ENCODE assay signal across 9 cellular contexts in genomic region chr4:84578540-84579409, GRCh38. TPM values are rescaled to one million over a fixed set of nuclear protein-coding genes. Genes with fewer than 3 reads are reported as not detected.
DNase-seq lines count a peak whose midpoint lies in the region; ATAC-seq and TF ChIP-seq lines count a peak whose summit lies in the region.
"Had no signal": no experiment of that assay in that cellular context is flagged by ENCODE, and none has a peak within 500 bp of the region (broad histone marks: within the 10 kb centered on the region; RNA-seq: fewer than 3 reads in every experiment).

No MANE protein-coding gene starts in this region.

- H3K27me3 ChIP-seq in liver (ENCODE audit: control insufficient read depth in 4 of 4, insufficient read depth in 4 of 4, low read length in 3 of 4), result peaks cover 0 to 6% (median 1%) of the 10 kb centered on the region in 4 donors
- H3K27me3 ChIP-seq in CD8-positive, alpha-beta memory T cell (ENCODE audit: insufficient read depth, low read length, poor library complexity, severe bottlenecking), result no peaks in the 10 kb centered on the region

- H3K9ac ChIP-seq in liver (ENCODE audit: low read depth in 1 of 2, low read length in 2 of 2), result no peak overlapping the region

- peak; percentile 77 to 82 for TF ChIP-seq RAD21 in liver (IDR thresholded peaks at IDR 0.05)

- H3K27ac ChIP-seq in liver (ENCODE audit: low read depth in 1 of 2, low read length in 2 of 2), result no peak overlapping the region
- H3K27ac ChIP-seq in CD8-positive, alpha-beta memory T cell (ENCODE audit: low read depth, low read length), result no peak overlapping the region

- H3K27me3 Mint-ChIP-seq in CD8-positive, alpha-beta memory T cell, result peaks cover 17 to 37% of the 10 kb centered on the region in 2 donors

- H3K36me3 ChIP-seq in liver (ENCODE audit: control insufficient read depth in 4 of 4, insufficient read depth in 3 of 4, low read depth in 1 of 4, low read length in 3 of 4), result no peaks in the 10 kb centered on the region
- H3K36me3 ChIP-seq in CD8-positive, alpha-beta memory T cell (ENCODE audit: insufficient read depth, low read length), result no peaks in the 10 kb centered on the region

- 69% methylated on average over 4 of the region's 4 CpGs for WGBS in liver

- H3K27ac Mint-ChIP-seq in CD8-positive, alpha-beta memory T cell, result no peak overlapping the region
- H3K27ac Mint-ChIP-seq: activated naive CD8-positive, alpha-beta T cell treated with anti-CD3 and anti-CD28 coated beads, Interleukin-2, amount 10 ng/mL, durations not matched to agents 7 days and 5 days had no signal

- peaks cover 0 to 2% (median 0%) of the 10 kb centered on the region in 5 donors for H3K9me3 Mint-ChIP-seq in CD8-positive, alpha-beta memory T cell
- H3K9me3 Mint-ChIP-seq: activated naive CD8-positive, alpha-beta T cell treated with anti-CD3 and anti-CD28 coated beads, Interleukin-2, amount 10 ng/mL, durations not matched to agents 7 days and 5 days had no signal

- no peaks in the 10 kb centered on the region for H3K9me3 ChIP-seq in liver (ENCODE audit: control insufficient read depth in 4 of 4, low read length in 3 of 4)
- H3K9me3 ChIP-seq in CD8-positive, alpha-beta memory T cell (ENCODE audit: low read length), result no peaks in the 10 kb centered on the region

- POLR2A ChIA-PET in CD8-positive, alpha-beta memory T cell (lab: Charles Lee), result no interaction called here

- peaks cover 4 to 15% (median 10%) of the 10 kb centered on the region in 4 donors for H3K4me1 ChIP-seq in liver (ENCODE audit: control insufficient read depth in 4 of 4, insufficient read depth in 4 of 4, low read length in 3 of 4)
- H3K4me1 ChIP-seq in CD8-positive, alpha-beta memory T cell (ENCODE audit: insufficient read depth, low read length), result peaks cover 11% of the 10 kb centered on the region

- H3K4me3 ChIP-seq in astrocyte of the spinal cord (ENCODE audit: low read depth, low read length) (no peak overlapping the region), liver (ENCODE audit: low read depth in 1 of 3, low read length in 3 of 3) (no peak overlapping the region)
- H3K4me3 ChIP-seq in CD8-positive, alpha-beta memory T cell (ENCODE audit: low read length), result no peak overlapping the region

- no peak for TF ChIP-seq POLR2A in GM18505 (IDR thresholded peaks at IDR 0.05; ENCODE audit: borderline replicate concordance, extremely low read depth, insufficient read depth, insufficient read length)

- ATAC-seq in GM18505 (IDR thresholded peaks at IDR 0.05; ENCODE audit: unreplicated experiment), result no peak

- H3K4me1 Mint-ChIP-seq in CD8-positive, alpha-beta memory T cell, result peaks cover 9 to 13% (median 12%) of the 10 kb centered on the region in 3 donors

- in situ Hi-C loops in astrocyte of the spinal cord (cut with HindIII; ENCODE audit: low sequenced_read_pairs), result no loop called here

- peaks cover 0 to 1% (median 0%) of the 10 kb centered on the region in 3 donors for H3K36me3 Mint-ChIP-seq in CD8-positive, alpha-beta memory T cell
- H3K36me3 Mint-ChIP-seq: activated naive CD8-positive, alpha-beta T cell treated with anti-CD3 and anti-CD28 coated beads, Interleukin-2, amount 10 ng/mL, durations not matched to agents 7 days and 5 days had no signal

- DNase-seq in NOMO-1 (lab: John Stamatoyannopoulos, UW; ENCODE audit: unreplicated experiment in 2 of 2) (peak; percentile 12 to 13), NOMO-1 treated with dmso at 0.1 percent for 144 hours (lab: John Stamatoyannopoulos, UW; ENCODE audit: unreplicated experiment) (no peak), NAMALWA (ENCODE audit: low spot score) (peak; percentile 49), astrocyte of the spinal cord (ENCODE audit: low read depth, low spot score) (peak; percentile 65), activated T-cell treated with anti-CD3 and anti-CD28 coated beads for 4 hours (no peak)
- DNase-seq in CD8-positive, alpha-beta memory T cell, result no peak
- DNase-seq: activated naive CD8-positive, alpha-beta T cell treated with anti-CD3 and anti-CD28 coated beads, Interleukin-2, amount 10 ng/mL, durations not matched to agents 7 days and 5 days had no signal

- CTCF ChIA-PET in CD8-positive, alpha-beta memory T cell (lab: Charles Lee), result interaction anchor here (1.1 kb wide), 1 partner anchor 15 kb away, joined by 3 read pairs; no protein-coding TSS in a partner anchor

- H3K4me3 Mint-ChIP-seq in CD8-positive, alpha-beta memory T cell, result no peak overlapping the region
- H3K4me3 Mint-ChIP-seq: activated naive CD8-positive, alpha-beta T cell treated with anti-CD3 and anti-CD28 coated beads, Interleukin-2, amount 10 ng/mL, durations not matched to agents 7 days and 5 days had no signal

- TF ChIP-seq CTCF in astrocyte of the spinal cord (IDR thresholded peaks at IDR 0.05; ENCODE audit: low read depth, low read length), result peak; percentile 79
- peak; percentile 64 for TF ChIP-seq CTCF in liver (IDR thresholded peaks at IDR 0.05; ENCODE audit: low read depth, low read length, missing input control)

TF ChIP-seq in liver, 16 proteins besides CTCF, POLR2A, EP300 and RAD21:
- TF ChIP-seq SP1 (IDR thresholded peaks at IDR 0.05) (no peak), YY1 (IDR thresholded peaks at IDR 0.05) (no peak), NR2F2 (IDR thresholded peaks at IDR 0.05) (no peak), JUND (IDR thresholded peaks at IDR 0.05) (no peak), EGR1 (IDR thresholded peaks at IDR 0.05; ENCODE audit: low read depth in 2 of 2) (no peak), ZBTB33 (IDR thresholded peaks at IDR 0.05) (no peak), MAX (IDR thresholded peaks at IDR 0.05) (no peak), HNF4G (IDR thresholded peaks at IDR 0.05) (no peak), ATF3 (IDR thresholded peaks at IDR 0.05) (no peak), FOXA1 (IDR thresholded peaks at IDR 0.05) (no peak), GABPA (IDR thresholded peaks at IDR 0.05 in 1 of 2, conservative IDR thresholded peaks at IDR 0.05 in 1 of 2) (no peak), TAF1 (conservative IDR thresholded peaks at IDR 0.05) (no peak)

RNA-seq across cellular contexts. Expression of gene CDS1, which starts 4.2 kb away (rescaled TPM):
- 1 to 10 TPM in 1 of 2 donors, under 1 TPM in 1; 0.56 to 3.6 TPM for total RNA-seq in liver
- under 1 TPM; 0.70 to 0.85 TPM for polyA plus RNA-seq in liver
- total RNA-seq in CD8-positive, alpha-beta memory T cell, result under 1 TPM; 0.20 to 0.44 TPM
- 0.28 TPM for polyA plus RNA-seq in CD8-positive, alpha-beta memory T cell

Comparison
In these comparisons a context has a peak if more than half of its experiments do, and no peak if none do; other contexts are left out.
1. DNase-seq: peak in NOMO-1 (2 of 2), NAMALWA (single experiment) and astrocyte of the spinal cord (single experiment); none in NOMO-1 treated with dmso at 0.1 percent for 144 hours (single experiment), CD8-positive, alpha-beta memory T cell (0 of 5) and activated T-cell treated with anti-CD3 and anti-CD28 coated beads for 4 hours (single experiment).